15 cellular contexts compared by ENCODE assay signal in genomic region chr3:172648736-172649135, GRCh38.
DNase-seq lines count a peak whose midpoint lies in the region; TF ChIP-seq lines count a peak whose summit lies in the region.
"Had no signal": no experiment of that assay in that cellular context is flagged by ENCODE, and none has a peak within 500 bp of the region (broad histone marks: within the 10 kb centered on the region; RNA-seq: fewer than 3 reads in every experiment).

No MANE protein-coding gene starts in this region.

- H4K20me1 ChIP-seq in GM23248 (ENCODE audit: insufficient read depth) = no peaks in the 10 kb centered on the region

- H3K27me3 Mint-ChIP-seq in nephron (ENCODE audit: low read depth) = no peaks in the 10 kb centered on the region
- H3K27me3 Mint-ChIP-seq: brain; CD4-positive, alpha-beta T cell; type B pancreatic cell had no signal

- H3K4me3 ChIP-seq in GM23248 (no peak overlapping the region), epithelial cell of esophagus (ENCODE audit: low read length) (no peak overlapping the region)

- TF ChIP-seq CTCF in epithelial cell of esophagus (IDR thresholded peaks at IDR 0.05; ENCODE audit: insufficient read depth, low read depth, low read length, missing control alignments) = no peak
- no peak for TF ChIP-seq CTCF in nephron (IDR thresholded peaks at IDR 0.05; ENCODE audit: unreplicated experiment in 3 of 3)

- H3K4me3 Mint-ChIP-seq in nephron = no peak overlapping the region
- H3K4me3 Mint-ChIP-seq: brain; CD4-positive, alpha-beta T cell; type B pancreatic cell had no signal

- no peaks in the 10 kb centered on the region for H3K9me2 ChIP-seq in GM23248 (ENCODE audit: insufficient read depth)

- H3K79me2 ChIP-seq in GM23248 (ENCODE audit: insufficient read depth) = peaks cover 27% of the 10 kb centered on the region

- H3K9me3 Mint-ChIP-seq in nephron = no peaks in the 10 kb centered on the region
- H3K9me3 Mint-ChIP-seq: brain; CD4-positive, alpha-beta T cell; type B pancreatic cell had no signal

- peaks cover 16% of the 10 kb centered on the region for H3K4me1 ChIP-seq in GM23248 (ENCODE audit: insufficient read depth)

- peaks cover 37% of the 10 kb centered on the region for H3K4me1 Mint-ChIP-seq in nephron

- H3K27ac Mint-ChIP-seq in nephron = peak overlapping the region in 2 of 3 experiments; percentile 45 to 75
- H3K27ac Mint-ChIP-seq: brain; CD4-positive, alpha-beta T cell; type B pancreatic cell had no signal

- no peak overlapping the region for H3K4me2 ChIP-seq in GM23248 (ENCODE audit: unreplicated experiment)
- H3K4me2 ChIP-seq: KMS-11 had no signal

- no peak overlapping the region for H3K27ac ChIP-seq in GM23248
- H3K27ac ChIP-seq: KMS-11 had no signal

- no peaks in the 10 kb centered on the region for H3K36me3 Mint-ChIP-seq in nephron (ENCODE audit: low read depth)
- H3K36me3 Mint-ChIP-seq: brain, type B pancreatic cell had no signal

- in situ Hi-C loops in GM23248 (cut with MboI) = no loop called here

- no peak overlapping the region for H3K9ac ChIP-seq in GM23248
- H3K9ac ChIP-seq: KMS-11 had no signal

- H3K9me3 ChIP-seq in GM23248 (ENCODE audit: low read depth) = no peaks in the 10 kb centered on the region

- 70 to 73% methylated on average over 8 of the region's 8 CpGs for WGBS in GM23248 (ENCODE audit: low coverage in 1 of 2, low lambda C conversion rate in 2 of 2, missing lambda C conversion rate in 2 of 2), 2 experiments

- DNase-seq in GM23248 (peak; percentile 60), NOMO-1 treated with DMSO at 0.1 percent for 48 hours (lab: John Stamatoyannopoulos, UW; ENCODE audit: unreplicated experiment) (peak; percentile 92), epithelial cell of esophagus (ENCODE audit: low read depth) (peak; percentile 74), SW 1271 (lab: John Stamatoyannopoulos, UW) (no peak), HuH-7 (ENCODE audit: low spot score) (no peak), OCI-M1 (lab: John Stamatoyannopoulos, UW) (no peak)
- DNase-seq: activated naive CD4-positive, alpha-beta T cell; CD4-positive, alpha-beta T cell; effector CD8-positive, alpha-beta T cell; NCI-H187 treated with DMSO at 0.1 percent for 48 hours; stimulated activated CD4-positive, alpha-beta T cell treated with anti-CD3 and anti-CD28 coated beads, Interleukin-4, amount 100 ng/mL, for 1 hour had no signal

- no peaks in the 10 kb centered on the region for H3K27me3 ChIP-seq in GM23248 (replicated peaks; ENCODE audit: insufficient read depth)

- H2AFZ ChIP-seq in GM23248 = no peak overlapping the region

- H3F3A ChIP-seq in GM23248 (ENCODE audit: insufficient read depth) = no peaks in the 10 kb centered on the region

- 0 out of 2 replicates have a peak, but pooled peaks cover 3% of the 10 kb centered on the region for H3K36me3 ChIP-seq in GM23248 (ENCODE audit: low read depth)

Comparison
In these comparisons a context has a peak if more than half of its experiments do, and no peak if none do; other contexts are left out.
1. DNase-seq: peak in GM23248 (single experiment), NOMO-1 treated with DMSO at 0.1 percent for 48 hours (single experiment) and epithelial cell of esophagus (single experiment); none in SW 1271 (0 of 2), HuH-7 (single experiment) and OCI-M1 (single experiment).